ENCODE assay signal across 13 cellular contexts in the genomic region with DNA sequence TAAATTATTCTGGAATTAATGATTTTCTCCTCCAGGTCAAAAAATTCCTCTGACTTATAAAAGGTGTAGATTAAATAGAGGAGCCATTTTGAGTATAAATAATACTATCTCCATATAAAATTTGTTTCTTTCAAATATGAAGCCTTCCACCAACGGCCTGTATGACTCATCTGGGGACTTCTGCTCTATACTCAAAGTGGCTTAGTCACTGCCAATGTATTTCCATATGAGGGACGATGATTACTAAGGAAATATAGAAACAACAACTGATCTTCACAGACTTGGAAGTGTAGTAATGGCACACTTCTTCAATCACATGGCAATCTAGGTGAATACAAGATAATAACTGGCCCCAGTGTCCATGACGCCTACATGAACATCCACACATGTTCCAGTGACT.
A peak's percentile ranks its signal among the peaks of the same experiment; 100 is the strongest.
DNase-seq lines count a peak whose midpoint lies in the region; ATAC-seq lines count a peak whose summit lies in the region.
"Had no signal": no experiment of that assay in that cellular context is flagged by ENCODE, and none has a peak within 500 bp of the region (broad histone marks: within the 10 kb centered on the region; RNA-seq: fewer than 3 reads in every experiment).

No MANE protein-coding gene starts in this region.

- H3K4me3 ChIP-seq in mesendoderm (ENCODE audit: low read length) = no peak overlapping the region
- H3K4me3 ChIP-seq: mucosa of descending colon had no signal

- H2BK15ac ChIP-seq in mesendoderm (replicated peaks; ENCODE audit: low read depth) = no peak overlapping the region

- no CpG with 5 or more reads among the region's 3 CpGs for WGBS in mesendoderm (ENCODE audit: extremely low coverage, insufficient coverage, low lambda C conversion rate)

- H3K79me2 ChIP-seq in mesendoderm (ENCODE audit: control insufficient read depth, insufficient read depth, low read length) = no peaks in the 10 kb centered on the region

- no peak overlapping the region for H3K18ac ChIP-seq in mesendoderm (ENCODE audit: low read length)

- no peak overlapping the region for H3K9ac ChIP-seq in mesendoderm (ENCODE audit: low read length)
- H3K9ac ChIP-seq: KMS-11 had no signal

- no peak overlapping the region for H3K56ac ChIP-seq in mesendoderm (ENCODE audit: low read length)

- H3K36me3 ChIP-seq in mesendoderm (ENCODE audit: control insufficient read depth, insufficient read depth, low read length) = no peaks in the 10 kb centered on the region

- no peak overlapping the region for H3K4ac ChIP-seq in mesendoderm (ENCODE audit: low read depth, low read length)

- no peak overlapping the region for H4K5ac ChIP-seq in mesendoderm (ENCODE audit: low read length)

- no peaks in the 10 kb centered on the region for H3K4me1 ChIP-seq in mesendoderm (ENCODE audit: control insufficient read depth, low read depth, low read length)

- no peak overlapping the region for H4K8ac ChIP-seq in mesendoderm (ENCODE audit: low read depth, low read length)

- no peaks in the 10 kb centered on the region for H3K79me1 ChIP-seq in mesendoderm (ENCODE audit: low read length)

- no peak overlapping the region for H2BK5ac ChIP-seq in mesendoderm (ENCODE audit: low read length)

- peak; percentile 93 for DNase-seq in ELR (ENCODE audit: low read depth)
- DNase-seq in LHCN-M2 (ENCODE audit: low read depth) = peak; percentile 85
- DNase-seq in amniotic stem cell (lab: John Stamatoyannopoulos, UW) = peak; percentile 59
- peak; percentile 51 for DNase-seq in mesendoderm
- DNase-seq in SHP77 (lab: John Stamatoyannopoulos, UW) = no peak
- DNase-seq: activated CD4-positive, alpha-beta T cell treated with anti-CD3 and anti-CD28 coated beads for 48 hours; activated naive CD8-positive, alpha-beta T cell treated with anti-CD3 and anti-CD28 coated beads, Interleukin-2, amount 10 ng/mL, durations not matched to agents 7 days and 5 days; foreskin melanocyte; mucosa of descending colon had no signal

- no peak overlapping the region for H3K23ac ChIP-seq in mesendoderm (ENCODE audit: low read length)

- H3K27me3 ChIP-seq in mesendoderm (ENCODE audit: insufficient read depth, low read length, poor library complexity) = no peaks in the 10 kb centered on the region

- H3K4me2 ChIP-seq in mesendoderm (ENCODE audit: low read length) = no peak overlapping the region
- H3K4me2 ChIP-seq: KMS-11 had no signal

- no peak overlapping the region for H2AK5ac ChIP-seq in mesendoderm (ENCODE audit: low read length)

- H3K27ac ChIP-seq in mesendoderm (ENCODE audit: low read depth, low read length) = no peak overlapping the region
- H3K27ac ChIP-seq: KMS-11 had no signal

- ATAC-seq in esophagus mucosa (no peak), HG02571 (IDR thresholded peaks at IDR 0.05; ENCODE audit: unreplicated experiment) (no peak), HG02759 (IDR thresholded peaks at IDR 0.05; ENCODE audit: unreplicated experiment) (no peak)
- ATAC-seq: mucosa of descending colon had no signal

- H2BK120ac ChIP-seq in mesendoderm (ENCODE audit: low read depth, low read length) = no peak overlapping the region

Comparison
In these comparisons a context has a peak if more than half of its experiments do, and no peak if none do; other contexts are left out.
1. DNase-seq: peak in ELR (single experiment), LHCN-M2 (single experiment), amniotic stem cell (single experiment) and mesendoderm (single experiment); none in SHP77 (0 of 2).